Comparison of ENCODE assay signal across 1 cellular context in the genomic region with DNA sequence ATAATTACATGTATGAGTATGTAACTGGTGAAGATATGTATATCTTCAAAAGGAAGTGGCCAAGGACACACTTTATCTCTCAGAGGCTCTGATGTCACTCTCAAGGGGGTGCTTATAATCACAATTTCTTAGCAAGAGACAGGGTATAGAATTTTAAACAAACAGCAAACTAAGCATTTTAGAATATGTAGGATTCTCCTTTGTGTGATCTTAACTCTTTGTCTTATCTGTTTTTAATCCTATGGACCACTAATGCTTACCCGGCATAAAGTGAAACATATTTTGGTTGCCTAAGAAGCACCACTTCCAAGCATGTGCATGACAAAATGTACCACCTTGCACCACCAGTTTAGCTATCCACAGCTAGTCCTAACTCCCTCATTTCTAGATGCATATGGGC.
TF ChIP-seq lines count a peak whose summit lies in the region.

No MANE protein-coding gene starts in this region.

TF ChIP-seq in IMR-90, 13 proteins besides CTCF, POLR2A, EP300 and RAD21:
- TF ChIP-seq MAFK (IDR thresholded peaks at IDR 0.05; ENCODE audit: low read depth, low read length), result peak; percentile 49; the same call in 1 of the 2 replicates
- TF ChIP-seq RFX5 (IDR thresholded peaks at IDR 0.05; ENCODE audit: low read depth, low read length), result no peak
